ENCODE assay signal across 18 cellular contexts in genomic region chr2:143942486-143942885, GRCh38.
"Had no signal": no experiment of that assay in that cellular context is flagged by ENCODE, and none has a peak within 500 bp of the region (broad histone marks: within the 10 kb centered on the region; RNA-seq: fewer than 3 reads in every experiment).

No MANE protein-coding gene starts in this region.

- H3K27ac Mint-ChIP-seq: activated naive CD4-positive, alpha-beta T cell treated with anti-CD3 and anti-CD28 coated beads, Interleukin-2, amount 50 U/mL, for 24 hours; dendritic cell treated with granulocyte-macrophage colony-stimulating factor and Interleukin-4, amounts not matched to agents 40 ng/mL and 50 ng/mL, for 4 days; stimulated activated effector memory CD8-positive, alpha-beta T cell treated with anti-CD3 and anti-CD28 coated beads, Interleukin-12 subunit alpha, Interleukin-12 subunit beta, amount 100 ng/mL, for 72 hours; stimulated activated naive CD8-positive, alpha-beta T cell treated with anti-CD3 and anti-CD28 coated beads, Interleukin-15, amount 100 ng/mL, for 72 hours had no signal

- H3K27ac ChIP-seq: heart right ventricle, right lobe of liver, tibial nerve had no signal

- H3K27me3 ChIP-seq: right lobe of liver, tibial nerve had no signal

- H3K36me3 ChIP-seq: right lobe of liver had no signal

- H3K9me3 ChIP-seq: heart right ventricle, right lobe of liver, tibial nerve had no signal

- ATAC-seq: heart right ventricle; left cardiac atrium; right lobe of liver; stimulated activated effector memory CD8-positive, alpha-beta T cell treated with anti-CD3 and anti-CD28 coated beads, Interleukin-12 subunit alpha, Interleukin-12 subunit beta, amount 100 ng/mL, for 72 hours; stimulated activated naive CD8-positive, alpha-beta T cell treated with anti-CD3 and anti-CD28 coated beads, Interleukin-15, amount 100 ng/mL, for 72 hours had no signal

- DNase-seq: activated gamma-delta T cell treated with Interleukin-2 at 50 U/mL for 16 hours; activated T-cell treated with anti-CD3 and anti-CD28 coated beads, Interleukin-2, amount 50 U/mL, for 1 hour; aorta; effector CD4-positive, alpha-beta T cell; heart right ventricle; islet precursor cell; left cardiac atrium; midbrain; occipital lobe; right lobe of liver; stimulated activated CD4-positive, alpha-beta T cell treated with anti-CD3 and anti-CD28 coated beads, Interleukin-1b, Interleukin-23, amount 100 ng/mL, for 48 hours; stimulated activated naive CD8-positive, alpha-beta T cell treated with anti-CD3 and anti-CD28 coated beads, Interleukin-15, amount 100 ng/mL, for 72 hours had no signal

- H3K9me3 Mint-ChIP-seq: activated naive CD4-positive, alpha-beta T cell treated with anti-CD3 and anti-CD28 coated beads, Interleukin-2, amount 50 U/mL, for 24 hours; brain; dendritic cell treated with granulocyte-macrophage colony-stimulating factor and Interleukin-4, amounts not matched to agents 40 ng/mL and 50 ng/mL, for 4 days; stimulated activated effector memory CD8-positive, alpha-beta T cell treated with anti-CD3 and anti-CD28 coated beads, Interleukin-12 subunit alpha, Interleukin-12 subunit beta, amount 100 ng/mL, for 72 hours; stimulated activated naive CD8-positive, alpha-beta T cell treated with anti-CD3 and anti-CD28 coated beads, Interleukin-15, amount 100 ng/mL, for 72 hours had no signal

- H3K4me3 ChIP-seq: heart right ventricle, right lobe of liver, skin epidermis, tibial nerve had no signal

- H3K4me3 Mint-ChIP-seq: activated naive CD4-positive, alpha-beta T cell treated with anti-CD3 and anti-CD28 coated beads, Interleukin-2, amount 50 U/mL, for 24 hours; brain; dendritic cell treated with granulocyte-macrophage colony-stimulating factor and Interleukin-4, amounts not matched to agents 40 ng/mL and 50 ng/mL, for 4 days; stimulated activated effector memory CD8-positive, alpha-beta T cell treated with anti-CD3 and anti-CD28 coated beads, Interleukin-12 subunit alpha, Interleukin-12 subunit beta, amount 100 ng/mL, for 72 hours; stimulated activated naive CD8-positive, alpha-beta T cell treated with anti-CD3 and anti-CD28 coated beads, Interleukin-15, amount 100 ng/mL, for 72 hours had no signal
